8 cellular contexts compared by ENCODE assay signal in the genomic region with DNA sequence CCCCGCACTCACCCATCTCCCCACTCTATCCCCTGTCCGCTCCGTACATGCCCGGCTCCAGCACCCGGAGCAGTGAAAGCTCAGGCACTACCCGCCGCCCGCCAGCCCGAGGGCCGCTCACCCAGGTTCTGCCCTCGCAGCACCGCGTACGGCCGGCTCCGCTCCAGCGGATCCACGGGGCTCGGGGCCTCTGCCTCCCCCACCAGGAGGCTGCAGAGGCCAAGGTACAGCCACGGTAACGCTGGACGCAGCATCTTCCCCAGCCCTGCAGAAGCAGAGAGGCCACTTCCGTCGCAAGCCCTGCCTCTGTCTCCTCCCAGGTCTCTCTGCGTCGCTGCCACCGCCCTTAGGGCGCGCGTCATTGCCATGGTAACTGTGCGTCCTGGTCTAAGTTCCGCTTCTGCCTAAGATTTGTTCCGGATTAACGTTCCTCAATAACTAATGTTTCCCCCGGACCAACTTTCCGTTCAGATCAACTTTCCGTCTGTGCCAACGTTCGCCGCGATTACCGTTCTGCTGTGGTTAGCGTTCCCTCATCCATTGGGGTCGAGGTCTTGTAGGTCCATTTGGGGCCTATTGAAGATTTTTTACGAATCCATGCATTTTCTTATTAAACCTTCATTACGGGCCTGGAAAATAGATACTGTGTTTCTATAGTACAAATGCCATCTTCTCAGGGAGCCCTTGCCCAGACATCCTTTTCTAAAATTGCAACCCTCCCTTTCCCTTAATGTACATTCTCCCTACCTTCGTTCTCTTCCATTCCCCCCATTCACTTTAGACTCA. TPM values are rescaled to one million over a fixed set of nuclear protein-coding genes. Genes with fewer than 3 reads are reported as not detected.
DNase-seq lines count a peak whose midpoint lies in the region; ATAC-seq and TF ChIP-seq lines count a peak whose summit lies in the region.

A gene with protein sequence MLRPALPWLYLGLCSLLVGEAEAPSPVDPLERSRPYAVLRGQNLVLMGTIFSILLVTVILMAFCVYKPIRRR (minus strand): TSS at position 281 of the 786 bp plus-strand sequence. CDS start 27 bp downstream, at position 254.

- peak within 1 kb of the TSS; percentile 51 to 77 for H3K27ac ChIP-seq in ascending aorta
- H3K27ac ChIP-seq in rectal smooth muscle tissue (ENCODE audit: low read depth, low read length): peak within 1 kb of the TSS; percentile 44

- peak within 1 kb of the TSS; percentile 22 for H3K9ac ChIP-seq in rectal smooth muscle tissue (ENCODE audit: low read length)

- H3K27me3 ChIP-seq in ascending aorta: no peaks in the 10 kb centered on the region
- no peaks in the 10 kb centered on the region for H3K27me3 ChIP-seq in rectal smooth muscle tissue (ENCODE audit: control insufficient read depth, insufficient read depth, low read length)

- peak; percentile 84 for ATAC-seq in GM18499 (IDR thresholded peaks at IDR 0.05; ENCODE audit: insufficient read depth, unreplicated experiment)
- ATAC-seq in HG02943 (IDR thresholded peaks at IDR 0.05; ENCODE audit: low read depth, unreplicated experiment): peak; percentile 96

- no peaks in the 10 kb centered on the region for H3K36me3 ChIP-seq in ascending aorta
- H3K36me3 ChIP-seq in rectal smooth muscle tissue (ENCODE audit: control insufficient read depth, insufficient read depth, low read length): no peaks in the 10 kb centered on the region

- DNase-seq in NCI-H187 treated with DMSO at 0.1 percent for 48 hours (lab: John Stamatoyannopoulos, UW) (peak; percentile 96), ascending aorta (ENCODE audit: low spot score in 2 of 2) (peak; percentile 79 to 96), hepatic stellate cell (ENCODE audit: low spot score) (peak; percentile 89), cortex of kidney (lab: John Stamatoyannopoulos, UW) (no peak)

- H3K9me3 ChIP-seq in ascending aorta: no peaks in the 10 kb centered on the region

- intact Hi-C loops in T-helper 2 cell treated with Interferon-gamma antibody and Interleukin-4, amounts not matched to agents 100 ng/mL and 5 ng/mL, for 36 hours (cut with micrococcal nuclease): loop anchor here (1.0 to 2.0 kb wide), 4 partner anchors 31 to 336 kb away; a partner anchor contains a TSS
- intact Hi-C loops in ascending aorta (cut with DNase I): loop anchor here (2.0 kb wide), 1 partner anchor 50 kb away; a partner anchor contains a TSS

- peaks cover 0 to 13% of the 10 kb centered on the region in 2 donors for H3K4me1 ChIP-seq in ascending aorta
- peaks cover 4% of the 10 kb centered on the region for H3K4me1 ChIP-seq in rectal smooth muscle tissue (ENCODE audit: control insufficient read depth, insufficient read depth, low read length)

- H3K4me3 ChIP-seq in ascending aorta: peak within 1 kb of the TSS; percentile 77 to 99
- peak within 1 kb of the TSS; percentile 83 for H3K4me3 ChIP-seq in rectal smooth muscle tissue (ENCODE audit: low read length)

- no peak for TF ChIP-seq CTCF in ascending aorta (IDR thresholded peaks at IDR 0.05)

RNA-seq across cellular contexts. Expression of the gene that starts here (rescaled TPM):
- 22.8 and 23.8 TPM in 2 replicates for total RNA-seq in T-helper 2 cell treated with Interferon-gamma antibody and Interleukin-4, amounts not matched to agents 100 ng/mL and 5 ng/mL, for 36 hours
- 0.96 TPM for total RNA-seq in ascending aorta

Comparison
In these comparisons a context has a peak if more than half of its experiments do, and no peak if none do; other contexts are left out.
1. RNA of the gene that starts here (total RNA-seq): 22.8 to 23.8 TPM in T-helper 2 cell treated with Interferon-gamma antibody and Interleukin-4, amounts not matched to agents 100 ng/mL and 5 ng/mL, for 36 hours; 0.96 TPM in ascending aorta (single experiment); every median in the first group is over 10 times any median in the second.
2. Peak in DNase-seq, H3K4me3 ChIP-seq and H3K27ac ChIP-seq in ascending aorta; RNA of the gene not detected or under 1 TPM.